ENCODE assay signal across 8 cellular contexts in the genomic region with DNA sequence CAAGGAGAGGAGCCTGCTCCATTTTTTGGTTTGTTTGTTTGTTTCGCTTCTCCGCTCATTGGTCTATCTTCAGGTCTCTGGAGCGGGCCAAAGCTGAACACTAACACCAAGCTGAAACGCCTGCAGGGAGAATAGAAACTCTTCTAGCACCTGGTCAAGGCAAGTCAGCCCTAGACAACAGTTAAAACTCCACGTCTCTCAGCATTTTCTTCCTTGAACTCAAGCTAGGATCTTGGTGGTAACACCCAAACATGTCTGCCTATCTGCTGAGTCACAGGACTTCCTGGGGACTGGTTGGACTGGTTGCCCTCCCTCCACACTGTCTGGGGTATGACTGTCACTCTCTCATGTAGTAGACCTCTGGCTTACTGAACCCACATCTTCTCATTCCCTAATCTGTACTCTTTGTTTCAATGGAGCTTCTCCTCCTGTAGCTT. TPM values are rescaled to one million over a fixed set of nuclear protein-coding genes. Genes with fewer than 3 reads are reported as not detected.
DNase-seq lines count a peak whose midpoint lies in the region; ATAC-seq and TF ChIP-seq lines count a peak whose summit lies in the region.

No MANE protein-coding gene starts in this region.

- intact Hi-C loops in left lung (cut with DNase I): no loop called here
- intact Hi-C loops in activated T-helper 2 cell treated with anti-CD3 and anti-CD28 coated beads, Interferon-gamma antibody, Interleukin-2, Interleukin-4, amounts not matched to agents 10 μg/mL and 5 μg/mL and 100 μg/mL, durations not matched to agents 14 hours and 24 hours and 36 hours (cut with micrococcal nuclease): no loop called here

- H3K9me3 ChIP-seq in left lung: no peaks in the 10 kb centered on the region

- no peak overlapping the region for H3K27ac Mint-ChIP-seq in activated CD8-positive, alpha-beta T cell treated with anti-CD3 and anti-CD28 coated beads, Interleukin-2, amount 10 ng/mL, durations not matched to agents 7 days and 5 days
- H3K27ac Mint-ChIP-seq in activated T-helper 2 cell treated with anti-CD3 and anti-CD28 coated beads, Interferon-gamma antibody, Interleukin-2, Interleukin-4, amounts not matched to agents 10 μg/mL and 5 μg/mL and 100 μg/mL, durations not matched to agents 14 hours and 24 hours and 36 hours: no peak overlapping the region

- peak; percentile 47 for ATAC-seq in activated CD8-positive, alpha-beta T cell treated with anti-CD3 and anti-CD28 coated beads, Interleukin-2, amount 10 ng/mL, durations not matched to agents 7 days and 5 days
- ATAC-seq in left lung (peak; percentile 65), GM19463 (IDR thresholded peaks at IDR 0.05; ENCODE audit: unreplicated experiment) (no peak)

- TF ChIP-seq CTCF in C4-2B (conservative IDR thresholded peaks at IDR 0.05): no peak
- no peak for TF ChIP-seq CTCF in left lung (IDR thresholded peaks at IDR 0.05)

- POLR2A ChIA-PET in activated CD8-positive, alpha-beta T cell treated with anti-CD3 and anti-CD28 coated beads, Interleukin-2, amount 10 ng/mL, durations not matched to agents 7 days and 5 days (lab: Charles Lee): no interaction called here

- H3K4me3 ChIP-seq in left lung: no peak overlapping the region

- peak overlapping the region; percentile 51 for H3K27ac ChIP-seq in C4-2B
- no peak overlapping the region for H3K27ac ChIP-seq in left lung

- no peaks in the 10 kb centered on the region for H3K9me3 Mint-ChIP-seq in activated CD8-positive, alpha-beta T cell treated with anti-CD3 and anti-CD28 coated beads, Interleukin-2, amount 10 ng/mL, durations not matched to agents 7 days and 5 days (ENCODE audit: insufficient read depth)
- no peaks in the 10 kb centered on the region for H3K9me3 Mint-ChIP-seq in activated T-helper 2 cell treated with anti-CD3 and anti-CD28 coated beads, Interferon-gamma antibody, Interleukin-2, Interleukin-4, amounts not matched to agents 10 μg/mL and 5 μg/mL and 100 μg/mL, durations not matched to agents 14 hours and 24 hours and 36 hours

- no peaks in the 10 kb centered on the region for H3K27me3 ChIP-seq in left lung

- no peak overlapping the region for H3K4me3 Mint-ChIP-seq in activated CD8-positive, alpha-beta T cell treated with anti-CD3 and anti-CD28 coated beads, Interleukin-2, amount 10 ng/mL, durations not matched to agents 7 days and 5 days
- H3K4me3 Mint-ChIP-seq in activated T-helper 2 cell treated with anti-CD3 and anti-CD28 coated beads, Interferon-gamma antibody, Interleukin-2, Interleukin-4, amounts not matched to agents 10 μg/mL and 5 μg/mL and 100 μg/mL, durations not matched to agents 14 hours and 24 hours and 36 hours (ENCODE audit: low read depth): no peak overlapping the region

- H3K27me3 Mint-ChIP-seq in activated CD8-positive, alpha-beta T cell treated with anti-CD3 and anti-CD28 coated beads, Interleukin-2, amount 10 ng/mL, durations not matched to agents 7 days and 5 days (ENCODE audit: low read depth): peaks cover 5% of the 10 kb centered on the region
- H3K27me3 Mint-ChIP-seq in activated T-helper 2 cell treated with anti-CD3 and anti-CD28 coated beads, Interferon-gamma antibody, Interleukin-2, Interleukin-4, amounts not matched to agents 10 μg/mL and 5 μg/mL and 100 μg/mL, durations not matched to agents 14 hours and 24 hours and 36 hours (ENCODE audit: low read depth): peaks cover 5% of the 10 kb centered on the region

- no peaks in the 10 kb centered on the region for H3K36me3 Mint-ChIP-seq in activated CD8-positive, alpha-beta T cell treated with anti-CD3 and anti-CD28 coated beads, Interleukin-2, amount 10 ng/mL, durations not matched to agents 7 days and 5 days (ENCODE audit: low read depth)
- no peaks in the 10 kb centered on the region for H3K36me3 Mint-ChIP-seq in activated T-helper 2 cell treated with anti-CD3 and anti-CD28 coated beads, Interferon-gamma antibody, Interleukin-2, Interleukin-4, amounts not matched to agents 10 μg/mL and 5 μg/mL and 100 μg/mL, durations not matched to agents 14 hours and 24 hours and 36 hours (ENCODE audit: low read depth)

- no peaks in the 10 kb centered on the region for H3K4me1 ChIP-seq in left lung

- peak; percentile 35 for DNase-seq in HS-5 (ENCODE audit: low read depth)
- peak; percentile 24 for DNase-seq in activated CD8-positive, alpha-beta T cell treated with anti-CD3 and anti-CD28 coated beads, Interleukin-2, amount 10 ng/mL, durations not matched to agents 7 days and 5 days
- no peak for DNase-seq in left lung
- DNase-seq in NCI-H2107 (lab: John Stamatoyannopoulos, UW): no peak
- DNase-seq in activated T-helper 2 cell treated with anti-CD3 and anti-CD28 coated beads, Interferon-gamma antibody, Interleukin-2, Interleukin-4, amounts not matched to agents 10 μg/mL and 5 μg/mL and 100 μg/mL, durations not matched to agents 14 hours and 24 hours and 36 hours (ENCODE audit: low spot score): no peak
- DNase-seq in dermis blood vessel endothelial cell: no peak

- no peaks in the 10 kb centered on the region for H3K36me3 ChIP-seq in left lung

- peaks cover 10% of the 10 kb centered on the region for H3K4me1 Mint-ChIP-seq in activated CD8-positive, alpha-beta T cell treated with anti-CD3 and anti-CD28 coated beads, Interleukin-2, amount 10 ng/mL, durations not matched to agents 7 days and 5 days (ENCODE audit: low read depth)
- peaks cover 3% of the 10 kb centered on the region for H3K4me1 Mint-ChIP-seq in activated T-helper 2 cell treated with anti-CD3 and anti-CD28 coated beads, Interferon-gamma antibody, Interleukin-2, Interleukin-4, amounts not matched to agents 10 μg/mL and 5 μg/mL and 100 μg/mL, durations not matched to agents 14 hours and 24 hours and 36 hours (ENCODE audit: low read depth)

- CTCF ChIA-PET in activated CD8-positive, alpha-beta T cell treated with anti-CD3 and anti-CD28 coated beads, Interleukin-2, amount 10 ng/mL, durations not matched to agents 7 days and 5 days (lab: Charles Lee): interaction anchor here (1.8 kb wide), 1 partner anchor 13 kb away, joined by 20 read pairs; no protein-coding TSS in a partner anchor

RNA-seq across cellular contexts. Expression of a gene that starts 23.9 kb away (rescaled TPM):
- total RNA-seq in activated CD8-positive, alpha-beta T cell treated with anti-CD3 and anti-CD28 coated beads, Interleukin-2, amount 10 ng/mL, durations not matched to agents 7 days and 5 days: under 1 TPM; 0.03 to 0.37 TPM
- total RNA-seq in left lung: 10 to 100 TPM; 63.1 to 91.3 TPM
- 3.2 and 3.5 TPM in 2 replicates for total RNA-seq in activated T-helper 2 cell treated with anti-CD3 and anti-CD28 coated beads, Interferon-gamma antibody, Interleukin-2, Interleukin-4, amounts not matched to agents 10 μg/mL and 5 μg/mL and 100 μg/mL, durations not matched to agents 14 hours and 24 hours and 36 hours
- 107 and 149 TPM in 2 replicates for total RNA-seq in dermis blood vessel endothelial cell

Comparison
In these comparisons a context has a peak if more than half of its experiments do, and no peak if none do; other contexts are left out.
1. DNase-seq: peak in HS-5 (single experiment) and activated CD8-positive, alpha-beta T cell treated with anti-CD3 and anti-CD28 coated beads, Interleukin-2, amount 10 ng/mL, durations not matched to agents 7 days and 5 days (single experiment); none in left lung (0 of 2), NCI-H2107 (single experiment), activated T-helper 2 cell treated with anti-CD3 and anti-CD28 coated beads, Interferon-gamma antibody, Interleukin-2, Interleukin-4, amounts not matched to agents 10 μg/mL and 5 μg/mL and 100 μg/mL, durations not matched to agents 14 hours and 24 hours and 36 hours (single experiment) and dermis blood vessel endothelial cell (single experiment).
2. RNA of a gene that starts 23.9 kb away (total RNA-seq): 107 to 149 TPM in dermis blood vessel endothelial cell and 63.1 to 91.3 TPM in left lung; 3.2 to 3.5 TPM in activated T-helper 2 cell treated with anti-CD3 and anti-CD28 coated beads, Interferon-gamma antibody, Interleukin-2, Interleukin-4, amounts not matched to agents 10 μg/mL and 5 μg/mL and 100 μg/mL, durations not matched to agents 14 hours and 24 hours and 36 hours and 0.03 to 0.37 TPM in activated CD8-positive, alpha-beta T cell treated with anti-CD3 and anti-CD28 coated beads, Interleukin-2, amount 10 ng/mL, durations not matched to agents 7 days and 5 days; every median in the first group is over 10 times any median in the second.